20 cellular contexts compared by ENCODE assay signal in the genomic region with DNA sequence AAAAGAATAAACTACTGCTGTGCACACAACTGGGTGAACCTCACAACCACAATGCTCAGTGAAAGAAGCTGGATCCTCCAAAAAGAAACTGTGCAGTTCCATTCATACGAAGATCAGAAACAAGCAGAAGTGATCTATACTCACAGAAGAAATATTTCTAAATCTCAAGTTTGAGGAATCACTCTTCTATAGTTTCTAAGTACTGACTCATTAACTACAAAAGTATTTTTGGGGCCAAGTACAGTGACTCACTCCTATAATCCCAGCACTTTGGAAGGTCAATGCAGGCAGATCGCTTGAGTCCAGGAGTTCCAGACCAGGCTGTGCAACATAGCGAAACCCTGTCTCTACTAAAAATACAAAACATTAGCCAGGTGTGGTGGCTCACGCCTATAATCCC.
DNase-seq lines count a peak whose midpoint lies in the region; ATAC-seq and TF ChIP-seq lines count a peak whose summit lies in the region.
"Had no signal": no experiment of that assay in that cellular context is flagged by ENCODE, and none has a peak within 500 bp of the region (broad histone marks: within the 10 kb centered on the region; RNA-seq: fewer than 3 reads in every experiment).

No MANE protein-coding gene starts in this region.

- CTCF ChIA-PET in HEK293T (lab: Yijun Ruan, JAX): no interaction called here

- no peak overlapping the region for H3K4me3 ChIP-seq in fibroblast of mammary gland (ENCODE audit: control insufficient read depth, low read depth, low read length)
- H3K4me3 ChIP-seq: adrenal gland, coronary artery, prostate gland had no signal

- no peak for TF ChIP-seq CTCF in fibroblast of mammary gland (conservative IDR thresholded peaks at IDR 0.05; ENCODE audit: control insufficient read depth, insufficient read depth, low read depth, low read length)

- POLR2A ChIA-PET in HEK293T (lab: Yijun Ruan, JAX): no interaction called here

- ATAC-seq in SK-N-SH treated with all-trans-retinoic acid at 6 μM for 48 hours: no peak
- ATAC-seq: left ventricle myocardium superior; stimulated activated naive CD8-positive, alpha-beta T cell treated with anti-CD3 and anti-CD28 coated beads, Interleukin-15, amount 100 ng/mL, for 72 hours had no signal

- DNase-seq in NOMO-1 treated with DMSO at 0.1 percent for 48 hours (lab: John Stamatoyannopoulos, UW; ENCODE audit: unreplicated experiment) (peak; percentile 23), NOMO-1 treated with dmso at 0.1 percent for 144 hours (lab: John Stamatoyannopoulos, UW; ENCODE audit: unreplicated experiment) (no peak), fibroblast of mammary gland (ENCODE audit: low read depth) (peak; percentile 88), HEK293T (ENCODE audit: extremely low spot score) (no peak), activated gamma-delta T cell (lab: John Stamatoyannopoulos, UW) (no peak)
- DNase-seq in stimulated activated CD4-positive, alpha-beta T cell treated with anti-CD3 and anti-CD28 coated beads, Interleukin-12 subunit alpha, Interleukin-12 subunit beta, amount 100 ng/mL, for 4 hours: no peak
- no peak for DNase-seq in activated CD4-positive, alpha-beta T cell treated with anti-CD3 and anti-CD28 coated beads for 48 hours
- DNase-seq: activated CD4-positive, alpha-beta T cell treated with anti-CD3 and anti-CD28 coated beads, Interleukin-2, amount 50 U/mL, for 48 hours; adrenal gland; erythroblast; GDM1; left ventricle myocardium superior; MM.1S; naive B cell; NCI-H2171; SIG-M5; stimulated activated naive CD8-positive, alpha-beta T cell treated with anti-CD3 and anti-CD28 coated beads, Interleukin-15, amount 100 ng/mL, for 72 hours had no signal

TF ChIP-seq in SK-N-SH treated with all-trans-retinoic acid at 6 μM for 48 hours, 23 proteins besides CTCF, POLR2A, EP300 and RAD21:
- TF ChIP-seq SNAI2 (CRISPR knock-in tag; IDR thresholded peaks at IDR 0.05) (no peak), RARB (CRISPR knock-in tag; IDR thresholded peaks at IDR 0.05) (no peak), TOX (CRISPR knock-in tag; IDR thresholded peaks at IDR 0.05; ENCODE audit: borderline replicate concordance) (no peak), ISL1 (CRISPR knock-in tag; IDR thresholded peaks at IDR 0.05) (no peak), ZFP30 (CRISPR knock-in tag; IDR thresholded peaks at IDR 0.05) (peak; percentile 66), OSR1 (CRISPR knock-in tag; IDR thresholded peaks at IDR 0.05) (no peak)
- TF ChIP-seq, protein P1, sequence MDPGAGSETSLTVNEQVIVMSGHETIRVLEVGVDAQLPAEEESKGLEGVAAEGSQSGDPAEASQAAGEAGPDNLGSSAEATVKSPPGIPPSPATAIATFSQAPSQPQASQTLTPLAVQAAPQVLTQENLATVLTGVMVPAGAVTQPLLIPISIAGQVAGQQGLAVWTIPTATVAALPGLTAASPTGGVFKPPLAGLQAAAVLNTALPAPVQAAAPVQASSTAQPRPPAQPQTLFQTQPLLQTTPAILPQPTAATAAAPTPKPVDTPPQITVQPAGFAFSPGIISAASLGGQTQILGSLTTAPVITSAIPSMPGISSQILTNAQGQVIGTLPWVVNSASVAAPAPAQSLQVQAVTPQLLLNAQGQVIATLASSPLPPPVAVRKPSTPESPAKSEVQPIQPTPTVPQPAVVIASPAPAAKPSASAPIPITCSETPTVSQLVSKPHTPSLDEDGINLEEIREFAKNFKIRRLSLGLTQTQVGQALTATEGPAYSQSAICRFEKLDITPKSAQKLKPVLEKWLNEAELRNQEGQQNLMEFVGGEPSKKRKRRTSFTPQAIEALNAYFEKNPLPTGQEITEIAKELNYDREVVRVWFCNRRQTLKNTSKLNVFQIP (CRISPR knock-in tag; IDR thresholded peaks at IDR 0.05; ENCODE audit: borderline replicate concordance, low read depth): no peak

TF ChIP-seq in HEK293T, 16 proteins besides CTCF, POLR2A, EP300 and RAD21:
- TF ChIP-seq SP1 (IDR thresholded peaks at IDR 0.05): no peak
- TF ChIP-seq ZNF384 (IDR thresholded peaks at IDR 0.05): no peak
- no peak for TF ChIP-seq FOXK2 (IDR thresholded peaks at IDR 0.05)
- no peak for TF ChIP-seq NFRKB (IDR thresholded peaks at IDR 0.05)
- no peak for TF ChIP-seq ELF4 (IDR thresholded peaks at IDR 0.05)
- no peak for TF ChIP-seq L3MBTL2 (conservative IDR thresholded peaks at IDR 0.05)
- TF ChIP-seq, protein P2, sequence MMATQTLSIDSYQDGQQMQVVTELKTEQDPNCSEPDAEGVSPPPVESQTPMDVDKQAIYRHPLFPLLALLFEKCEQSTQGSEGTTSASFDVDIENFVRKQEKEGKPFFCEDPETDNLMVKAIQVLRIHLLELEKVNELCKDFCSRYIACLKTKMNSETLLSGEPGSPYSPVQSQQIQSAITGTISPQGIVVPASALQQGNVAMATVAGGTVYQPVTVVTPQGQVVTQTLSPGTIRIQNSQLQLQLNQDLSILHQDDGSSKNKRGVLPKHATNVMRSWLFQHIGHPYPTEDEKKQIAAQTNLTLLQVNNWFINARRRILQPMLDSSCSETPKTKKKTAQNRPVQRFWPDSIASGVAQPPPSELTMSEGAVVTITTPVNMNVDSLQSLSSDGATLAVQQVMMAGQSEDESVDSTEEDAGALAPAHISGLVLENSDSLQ (IDR thresholded peaks at IDR 0.05): no peak
- TF ChIP-seq TARDBP (IDR thresholded peaks at IDR 0.05): no peak
- TF ChIP-seq FOXM1 (IDR thresholded peaks at IDR 0.05; ENCODE audit: borderline replicate concordance): no peak
- TF ChIP-seq LEF1 (IDR thresholded peaks at IDR 0.05; ENCODE audit: borderline replicate concordance): no peak
- TF ChIP-seq BHLHE40 (IDR thresholded peaks at IDR 0.05; ENCODE audit: borderline replicate concordance): no peak
- TF ChIP-seq ARNT (IDR thresholded peaks at IDR 0.05): no peak
- TF ChIP-seq HDGF (IDR thresholded peaks at IDR 0.05; ENCODE audit: borderline replicate concordance): no peak
- TF ChIP-seq FOXA1 (IDR thresholded peaks at IDR 0.05): no peak
- TF ChIP-seq CTBP1 (IDR thresholded peaks at IDR 0.05; ENCODE audit: borderline replicate concordance): no peak
- no peak for TF ChIP-seq SUZ12 (IDR thresholded peaks at IDR 0.05)

Comparison
In these comparisons a context has a peak if more than half of its experiments do, and no peak if none do; other contexts are left out.
1. DNase-seq: peak in NOMO-1 treated with DMSO at 0.1 percent for 48 hours (single experiment) and fibroblast of mammary gland (single experiment); none in NOMO-1 treated with dmso at 0.1 percent for 144 hours (single experiment), stimulated activated CD4-positive, alpha-beta T cell treated with anti-CD3 and anti-CD28 coated beads, Interleukin-12 subunit alpha, Interleukin-12 subunit beta, amount 100 ng/mL, for 4 hours (single experiment), HEK293T (single experiment), activated CD4-positive, alpha-beta T cell treated with anti-CD3 and anti-CD28 coated beads for 48 hours (single experiment) and activated gamma-delta T cell (single experiment).